19 cellular contexts compared by ENCODE assay signal in the genomic region with DNA sequence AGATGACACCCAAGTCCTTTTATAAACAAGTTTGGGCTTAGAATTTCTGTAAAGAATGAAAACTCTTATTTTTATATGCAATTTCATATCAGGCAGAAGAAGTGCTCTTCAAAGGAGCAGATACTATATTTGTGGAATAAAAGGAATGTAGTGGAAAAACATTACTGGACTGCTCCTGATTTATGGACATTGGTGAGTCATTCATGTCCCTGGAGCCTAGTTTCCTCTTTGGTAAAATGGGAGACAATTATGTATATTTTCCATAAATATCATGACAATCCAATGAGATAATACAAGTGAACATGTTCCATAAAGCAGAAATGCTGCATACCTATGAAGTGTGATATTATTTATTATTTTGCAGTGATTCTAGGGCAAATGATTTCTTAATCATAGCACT.
A peak's percentile ranks its signal among the peaks of the same experiment; 100 is the strongest.
DNase-seq lines count a peak whose midpoint lies in the region; ATAC-seq, FAIRE-seq and TF ChIP-seq lines count a peak whose summit lies in the region.
"Had no signal": no experiment of that assay in that cellular context is flagged by ENCODE, and none has a peak within 500 bp of the region (broad histone marks: within the 10 kb centered on the region; RNA-seq: fewer than 3 reads in every experiment).

No MANE protein-coding gene starts in this region.

- DNase-seq in AG08395 (ENCODE audit: low spot score) (peak; percentile 70), HT-29 (ENCODE audit: low spot score) (peak; percentile 6), cardiac fibroblast (ENCODE audit: low read depth in 2 of 2) (peak; percentile 41 to 47), left lung (no peak), frontal cortex (ENCODE audit: low spot score in 2 of 2) (no peak), MM.1S (no peak), SK-N-DZ (ENCODE audit: low spot score) (no peak)
- DNase-seq in activated naive CD8-positive, alpha-beta T cell treated with anti-CD3 and anti-CD28 coated beads for 36 hours = no peak
- DNase-seq: activated CD8-positive, alpha-beta T cell treated with anti-CD3 and anti-CD28 coated beads for 36 hours; activated naive CD4-positive, alpha-beta T cell; colonic mucosa; gastrocnemius medialis; left colon; MV-4-11; NCI-H2227 treated with DMSO at 0.1 percent for 48 hours had no signal

- no peak overlapping the region for H3K27ac Mint-ChIP-seq in activated naive CD8-positive, alpha-beta T cell treated with anti-CD3 and anti-CD28 coated beads for 36 hours
- H3K27ac Mint-ChIP-seq: activated CD8-positive, alpha-beta T cell treated with anti-CD3 and anti-CD28 coated beads for 36 hours; T-helper 2 cell treated with Interferon-gamma antibody and Interleukin-4, amounts not matched to agents 5 μg/mL and 100 μg/mL, for 36 hours had no signal

- H3F3A ChIP-seq in MM.1S (ENCODE audit: insufficient read depth, low read length) = no peaks in the 10 kb centered on the region

- H3K4me3 ChIP-seq in cardiac fibroblast (replicated peaks in 1 of 2; ENCODE audit: low read depth in 2 of 2, low read length in 2 of 2) (no peak overlapping the region), left lung (no peak overlapping the region), MM.1S (ENCODE audit: low read length) (no peak overlapping the region)
- H3K4me3 ChIP-seq: BLaER1 treated with 17β-estradiol and CSF1 and Interleukin-3, amounts not matched to agents 10 nM and 100 nM; colonic mucosa; gastrocnemius medialis had no signal

- no peaks in the 10 kb centered on the region for H3K79me2 ChIP-seq in MM.1S (ENCODE audit: low read length)

- H3K9me2 ChIP-seq in MM.1S (replicated peaks; ENCODE audit: insufficient read depth, low read length) = no peaks in the 10 kb centered on the region

- intact Hi-C loops in left lung (cut with DNase I) = no loop called here

- TF ChIP-seq CTCF in cardiac fibroblast (IDR thresholded peaks at IDR 0.05; ENCODE audit: low read depth, low read length) (no peak), left lung (IDR thresholded peaks at IDR 0.05) (no peak), MM.1S (IDR thresholded peaks at IDR 0.05; ENCODE audit: low read length) (no peak)

- H3K27me3 ChIP-seq in left lung = no peaks in the 10 kb centered on the region
- no peaks in the 10 kb centered on the region for H3K27me3 ChIP-seq in MM.1S (replicated peaks; ENCODE audit: insufficient read depth, low read length)
- H3K27me3 ChIP-seq: BLaER1 treated with 17β-estradiol and CSF1 and Interleukin-3, amounts not matched to agents 10 nM and 100 nM; colonic mucosa; gastrocnemius medialis; neutrophil had no signal

- H3K9me3 Mint-ChIP-seq in activated naive CD8-positive, alpha-beta T cell treated with anti-CD3 and anti-CD28 coated beads for 36 hours = no peaks in the 10 kb centered on the region
- H3K9me3 Mint-ChIP-seq: activated CD8-positive, alpha-beta T cell treated with anti-CD3 and anti-CD28 coated beads for 36 hours; T-helper 2 cell treated with Interferon-gamma antibody and Interleukin-4, amounts not matched to agents 5 μg/mL and 100 μg/mL, for 36 hours had no signal

- peaks cover 49% of the 10 kb centered on the region for H3K27me3 Mint-ChIP-seq in activated naive CD8-positive, alpha-beta T cell treated with anti-CD3 and anti-CD28 coated beads for 36 hours

- H3K27ac ChIP-seq in left lung (no peak overlapping the region), MM.1S (ENCODE audit: low read length) (no peak overlapping the region)
- H3K27ac ChIP-seq: BLaER1 treated with 17β-estradiol and CSF1 and Interleukin-3, amounts not matched to agents 10 nM and 100 nM; colonic mucosa; gastrocnemius medialis; neutrophil had no signal

- ATAC-seq in left lung = peak; percentile 33
- ATAC-seq: activated CD8-positive, alpha-beta T cell treated with anti-CD3 and anti-CD28 coated beads for 36 hours; gastrocnemius medialis; left colon; Panc1 had no signal

- H3K4me2 ChIP-seq in MM.1S (ENCODE audit: low read depth, low read length) = no peak overlapping the region
- H3K4me2 ChIP-seq: BLaER1 treated with 17β-estradiol and CSF1 and Interleukin-3, amounts not matched to agents 10 nM and 100 nM had no signal

- H3K36me3 ChIP-seq in left lung = no peaks in the 10 kb centered on the region
- no peaks in the 10 kb centered on the region for H3K36me3 ChIP-seq in MM.1S (replicated peaks; ENCODE audit: insufficient read depth, low read length)
- H3K36me3 ChIP-seq: BLaER1 treated with 17β-estradiol and CSF1 and Interleukin-3, amounts not matched to agents 10 nM and 100 nM; colonic mucosa; gastrocnemius medialis; neutrophil had no signal

- no peaks in the 10 kb centered on the region for H3K36me3 Mint-ChIP-seq in activated naive CD8-positive, alpha-beta T cell treated with anti-CD3 and anti-CD28 coated beads for 36 hours

- H4K20me1 ChIP-seq in MM.1S (ENCODE audit: insufficient read depth, low read length) = no peaks in the 10 kb centered on the region
- H4K20me1 ChIP-seq: BLaER1 treated with 17β-estradiol and CSF1 and Interleukin-3, amounts not matched to agents 10 nM and 100 nM had no signal

- FAIRE-seq in frontal cortex (lab: Jason Lieb, UNC) = no peak

- H2AFZ ChIP-seq in MM.1S (ENCODE audit: low read length) = no peak overlapping the region

- H3K4me1 ChIP-seq in left lung (no peaks in the 10 kb centered on the region), MM.1S (ENCODE audit: low read length) (no peaks in the 10 kb centered on the region)
- H3K4me1 ChIP-seq: BLaER1 treated with 17β-estradiol and CSF1 and Interleukin-3, amounts not matched to agents 10 nM and 100 nM; colonic mucosa; gastrocnemius medialis had no signal

- H3K9me3 ChIP-seq in left lung (no peaks in the 10 kb centered on the region), MM.1S (replicated peaks; ENCODE audit: insufficient read depth, low read length) (no peaks in the 10 kb centered on the region)
- H3K9me3 ChIP-seq: BLaER1 treated with 17β-estradiol and CSF1 and Interleukin-3, amounts not matched to agents 10 nM and 100 nM; colonic mucosa; gastrocnemius medialis; neutrophil had no signal

- H3K4me1 Mint-ChIP-seq in activated naive CD8-positive, alpha-beta T cell treated with anti-CD3 and anti-CD28 coated beads for 36 hours = no peaks in the 10 kb centered on the region

- H3K9ac ChIP-seq in MM.1S (ENCODE audit: low read length) = no peak overlapping the region
- H3K9ac ChIP-seq: BLaER1 treated with 17β-estradiol and CSF1 and Interleukin-3, amounts not matched to agents 10 nM and 100 nM had no signal

- no peak overlapping the region for H3K4me3 Mint-ChIP-seq in activated naive CD8-positive, alpha-beta T cell treated with anti-CD3 and anti-CD28 coated beads for 36 hours
- H3K4me3 Mint-ChIP-seq: activated CD8-positive, alpha-beta T cell treated with anti-CD3 and anti-CD28 coated beads for 36 hours; T-helper 2 cell treated with Interferon-gamma antibody and Interleukin-4, amounts not matched to agents 5 μg/mL and 100 μg/mL, for 36 hours had no signal

Comparison
In these comparisons a context has a peak if more than half of its experiments do, and no peak if none do; other contexts are left out.
1. DNase-seq: peak in AG08395 (single experiment), HT-29 (single experiment) and cardiac fibroblast (2 of 2); none in left lung (0 of 2), frontal cortex (0 of 2), MM.1S (single experiment), activated naive CD8-positive, alpha-beta T cell treated with anti-CD3 and anti-CD28 coated beads for 36 hours (single experiment) and SK-N-DZ (single experiment).